22 cellular contexts compared by ENCODE assay signal in genomic region chr6:28078836-28079235, GRCh38. TPM values are rescaled to one million over a fixed set of nuclear protein-coding genes. Genes with fewer than 3 reads are reported as not detected.
DNase-seq lines count a peak whose midpoint lies in the region; ATAC-seq and TF ChIP-seq lines count a peak whose summit lies in the region.
"Had no signal": no experiment of that assay in that cellular context is flagged by ENCODE, and none has a peak within 500 bp of the region (broad histone marks: within the 10 kb centered on the region; RNA-seq: fewer than 3 reads in every experiment).

No MANE protein-coding gene starts in this region.

- H3K23ac ChIP-seq in trophoblast cell (ENCODE audit: low read length), result no peak overlapping the region

- peaks cover 2% of the 10 kb centered on the region for H3K79me2 ChIP-seq in trophoblast cell (ENCODE audit: control insufficient read depth, insufficient read depth, low read length, poor library complexity)

- H3K36me3 ChIP-seq in trophoblast cell (ENCODE audit: control insufficient read depth in 1 of 2, insufficient read depth in 2 of 2, low read length in 2 of 2) (peaks cover 0 to 2% of the 10 kb centered on the region in 2 experiments), ascending aorta (no peaks in the 10 kb centered on the region)
- H3K36me3 ChIP-seq: BLaER1, left ventricle myocardium inferior had no signal

- no peak overlapping the region for H4K8ac ChIP-seq in trophoblast cell (ENCODE audit: low read depth, low read length)

- TF ChIP-seq CTCF in endothelial cell (IDR thresholded peaks at IDR 0.05; ENCODE audit: unreplicated experiment) (no peak), ascending aorta (IDR thresholded peaks at IDR 0.05) (no peak)

- peaks cover 7% of the 10 kb centered on the region for H3K36me3 Mint-ChIP-seq in activated naive CD4-positive, alpha-beta T cell treated with anti-CD3 and anti-CD28 coated beads, Interleukin-2, amount 50 U/mL, for 24 hours
- H3K36me3 Mint-ChIP-seq in T-cell, result peaks cover 13% of the 10 kb centered on the region
- no peaks in the 10 kb centered on the region for H3K36me3 Mint-ChIP-seq in endothelial cell (ENCODE audit: low read depth, unreplicated experiment)
- H3K36me3 Mint-ChIP-seq: activated CD4-positive, alpha-beta memory T cell treated with anti-CD3 and anti-CD28 coated beads for 36 hours had no signal

- H3K9me3 Mint-ChIP-seq in activated naive CD4-positive, alpha-beta T cell treated with anti-CD3 and anti-CD28 coated beads, Interleukin-2, amount 50 U/mL, for 24 hours, result no peaks in the 10 kb centered on the region
- H3K9me3 Mint-ChIP-seq in T-cell (peaks cover 0 to 4% (median 0%) of the 10 kb centered on the region in 3 donors), endothelial cell (ENCODE audit: unreplicated experiment) (no peaks in the 10 kb centered on the region)
- H3K9me3 Mint-ChIP-seq: activated CD4-positive, alpha-beta memory T cell treated with anti-CD3 and anti-CD28 coated beads for 36 hours had no signal

- H3K4me3 ChIP-seq in trophoblast cell (ENCODE audit: low read depth, low read length) (no peak overlapping the region), ascending aorta (no peak overlapping the region)
- H3K4me3 ChIP-seq: left ventricle myocardium inferior, mucosa of descending colon had no signal

- H3K27me3 ChIP-seq in trophoblast cell (ENCODE audit: insufficient read depth, low read length), result no peaks in the 10 kb centered on the region
- H3K27me3 ChIP-seq in ascending aorta, result no peaks in the 10 kb centered on the region
- H3K27me3 ChIP-seq: BLaER1, testis had no signal

- no peak overlapping the region for H3K4ac ChIP-seq in trophoblast cell (ENCODE audit: low read depth, low read length)

- ATAC-seq in T-cell (replicated peaks in 1 of 4), result no peak
- ATAC-seq in GM18873 (IDR thresholded peaks at IDR 0.05; ENCODE audit: low FRiP score, unreplicated experiment), result no peak
- ATAC-seq: mucosa of descending colon, sciatic nerve had no signal

- H3K27ac Mint-ChIP-seq in activated naive CD4-positive, alpha-beta T cell treated with anti-CD3 and anti-CD28 coated beads, Interleukin-2, amount 50 U/mL, for 24 hours, result no peak overlapping the region
- no peak overlapping the region for H3K27ac Mint-ChIP-seq in T-cell
- no peak overlapping the region for H3K27ac Mint-ChIP-seq in endothelial cell (ENCODE audit: unreplicated experiment)
- H3K27ac Mint-ChIP-seq: activated CD4-positive, alpha-beta memory T cell treated with anti-CD3 and anti-CD28 coated beads for 36 hours had no signal

- POLR2A ChIA-PET in T-cell (lab: Charles Lee), result no interaction called here

- CTCF ChIA-PET in T-cell (lab: Charles Lee), result no interaction called here

- H3K9ac ChIP-seq in trophoblast cell (ENCODE audit: low read length), result no peak overlapping the region

- H2BK120ac ChIP-seq in trophoblast cell (ENCODE audit: insufficient read depth, low read length, poor library complexity), result no peak overlapping the region

- H3K27ac ChIP-seq in trophoblast cell (ENCODE audit: low read depth, low read length) (no peak overlapping the region), ascending aorta (no peak overlapping the region)
- H3K27ac ChIP-seq: left ventricle myocardium inferior, testis had no signal

- no CpG with 5 or more reads among the region's 6 CpGs for WGBS in trophoblast cell (ENCODE audit: extremely low coverage, insufficient coverage, insufficient read length)

- no peak overlapping the region for H4K12ac ChIP-seq in trophoblast cell (ENCODE audit: low read depth, low read length)

- no peak overlapping the region for H2AFZ ChIP-seq in trophoblast cell (ENCODE audit: insufficient read depth, low read length, poor library complexity)

- H2AK5ac ChIP-seq in trophoblast cell (ENCODE audit: low read length), result no peak overlapping the region

- no peak overlapping the region for H4K91ac ChIP-seq in trophoblast cell (ENCODE audit: low read depth, low read length)

- H3K4me1 Mint-ChIP-seq in activated naive CD4-positive, alpha-beta T cell treated with anti-CD3 and anti-CD28 coated beads, Interleukin-2, amount 50 U/mL, for 24 hours, result peaks cover 44% of the 10 kb centered on the region
- H3K4me1 Mint-ChIP-seq in T-cell (peaks cover 22 to 41% (median 25%) of the 10 kb centered on the region in 3 donors), endothelial cell (ENCODE audit: unreplicated experiment) (peaks cover 16% of the 10 kb centered on the region)

- peaks cover 2% of the 10 kb centered on the region in 2 experiments for H3K4me1 ChIP-seq in trophoblast cell (ENCODE audit: control insufficient read depth in 1 of 2, insufficient read depth in 2 of 2, low read length in 2 of 2)
- peaks cover 0 to 7% of the 10 kb centered on the region in 2 donors for H3K4me1 ChIP-seq in ascending aorta

- H3K9me3 ChIP-seq in trophoblast cell (ENCODE audit: insufficient read depth, low read depth, low read length), result no peaks in the 10 kb centered on the region
- no peaks in the 10 kb centered on the region for H3K9me3 ChIP-seq in ascending aorta
- H3K9me3 ChIP-seq: BLaER1, left ventricle myocardium inferior, mucosa of descending colon, testis had no signal

- intact Hi-C loops in ascending aorta (cut with DNase I), result no loop called here

- DNase-seq in activated naive CD4-positive, alpha-beta T cell (lab: John Stamatoyannopoulos, UW), result no peak
- DNase-seq in T-cell (no peak), endothelial cell (ENCODE audit: low spot score) (no peak), trophoblast cell (peak; percentile 51 to 57), cerebellar cortex (ENCODE audit: low spot score) (no peak), ascending aorta (ENCODE audit: low spot score in 2 of 2) (no peak)
- DNase-seq: activated CD4-positive, alpha-beta memory T cell treated with anti-CD3 and anti-CD28 coated beads for 36 hours; activated naive CD4-positive, alpha-beta T cell treated with anti-CD3 and anti-CD28 coated beads, Interleukin-2, amount 50 U/mL, for 16 hours; cortex of kidney; glutamatergic neuron; left ventricle myocardium inferior; MM.1S; mucosa of descending colon; NCI-H1694; NCI-H2171 treated with DMSO at 0.1 percent for 48 hours; stimulated activated CD4-positive, alpha-beta T cell treated with anti-CD3 and anti-CD28 coated beads, Interleukin-15, amount 100 ng/mL, for 24 hours; SW 1271; testis had no signal

- no peak overlapping the region for H3K4me2 ChIP-seq in trophoblast cell (ENCODE audit: low read length)

- peak overlapping the region; percentile 28 for H3K4me3 Mint-ChIP-seq in activated naive CD4-positive, alpha-beta T cell treated with anti-CD3 and anti-CD28 coated beads, Interleukin-2, amount 50 U/mL, for 24 hours
- peak overlapping the region; percentile 29 to 97 (median 84) for H3K4me3 Mint-ChIP-seq in T-cell
- H3K4me3 Mint-ChIP-seq in endothelial cell (ENCODE audit: unreplicated experiment), result peak overlapping the region; percentile 39

- no peak overlapping the region for H3K14ac ChIP-seq in trophoblast cell (ENCODE audit: low read length)

- no peak overlapping the region for H2BK5ac ChIP-seq in trophoblast cell (ENCODE audit: low read depth, low read length, poor library complexity)

- H3K18ac ChIP-seq in trophoblast cell (ENCODE audit: low read length), result no peak overlapping the region

- peaks cover 2% of the 10 kb centered on the region for H3K79me1 ChIP-seq in trophoblast cell (ENCODE audit: low read length)

- H3K27me3 Mint-ChIP-seq in activated naive CD4-positive, alpha-beta T cell treated with anti-CD3 and anti-CD28 coated beads, Interleukin-2, amount 50 U/mL, for 24 hours, result no peaks in the 10 kb centered on the region
- H3K27me3 Mint-ChIP-seq in T-cell, result no peaks in the 10 kb centered on the region
- H3K27me3 Mint-ChIP-seq in endothelial cell (ENCODE audit: unreplicated experiment), result peaks cover 4% of the 10 kb centered on the region
- H3K27me3 Mint-ChIP-seq: activated CD4-positive, alpha-beta memory T cell treated with anti-CD3 and anti-CD28 coated beads for 36 hours had no signal

- no peak overlapping the region for H2BK12ac ChIP-seq in trophoblast cell (ENCODE audit: low read length)

RNA-seq across cellular contexts. Expression of gene ZNF165, which starts 1.5 kb away (rescaled TPM):
- total RNA-seq in T-cell (1 to 10 TPM in 3 of 5 donors, under 1 TPM in 2; 0.79 to 7.2 (median 1.4) TPM), endothelial cell (ENCODE audit: unreplicated experiment) (1.4 TPM), ascending aorta (not detected)
- 11.3 and 11.9 TPM in 2 replicates for polyA plus RNA-seq in trophoblast cell (2013)

RNA-seq across cellular contexts. Expression of gene ZSCAN16, which starts 45.6 kb away (rescaled TPM):
- 10 to 100 TPM in 3 of 5 donors, 1 to 10 TPM in 2; 5.9 to 13.1 (median 10.7) TPM for total RNA-seq in T-cell
- total RNA-seq in endothelial cell (ENCODE audit: unreplicated experiment), result 6.5 TPM
- 4.1 and 4.4 TPM in 2 replicates for polyA plus RNA-seq in trophoblast cell (2013)
- not detected for total RNA-seq in ascending aorta

Comparison
In these comparisons a context has a peak if more than half of its experiments do, and no peak if none do; other contexts are left out.
1. H3K4me3 Mint-ChIP-seq: peak in every context shown above with its lines; median percentile 84 in T-cell; 39 in endothelial cell; 28 in activated naive CD4-positive, alpha-beta T cell treated with anti-CD3 and anti-CD28 coated beads, Interleukin-2, amount 50 U/mL, for 24 hours.
2. DNase-seq: peak in trophoblast cell (2 of 2); none in activated naive CD4-positive, alpha-beta T cell (0 of 4), T-cell (0 of 34), endothelial cell (single experiment), cerebellar cortex (single experiment) and ascending aorta (0 of 2).